ENCODE assay signal across 21 cellular contexts in the genomic region with DNA sequence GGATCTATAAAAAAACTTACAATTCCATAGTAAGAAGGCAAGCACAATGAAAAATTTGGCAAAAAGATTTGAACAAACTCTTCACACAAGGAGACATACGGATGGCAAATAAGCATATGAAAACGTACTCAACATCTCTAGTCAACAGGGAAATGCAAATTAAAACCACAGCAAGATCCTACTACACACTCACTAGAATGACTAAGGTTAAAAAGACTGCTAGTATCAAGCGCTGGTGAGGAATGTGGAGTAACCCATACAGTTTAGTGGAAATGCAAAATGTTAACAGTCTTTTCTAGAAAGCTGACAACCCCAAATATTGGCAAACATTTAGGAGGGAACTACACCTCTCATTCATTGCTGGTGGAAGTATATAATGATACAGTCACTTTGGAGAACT.
DNase-seq lines count a peak whose midpoint lies in the region; ATAC-seq, FAIRE-seq and TF ChIP-seq lines count a peak whose summit lies in the region.
"Had no signal": no experiment of that assay in that cellular context is flagged by ENCODE, and none has a peak within 500 bp of the region (broad histone marks: within the 10 kb centered on the region; RNA-seq: fewer than 3 reads in every experiment).

No MANE protein-coding gene starts in this region.

- 11% methylated on average over 3 of the region's 3 CpGs for WGBS in K562 (ENCODE audit: insufficient coverage, low coverage, missing lambda C conversion rate)
- WGBS in endodermal cell (ENCODE audit: insufficient coverage in 1 of 2, insufficient read length in 1 of 2), 2 experiments, result 75 to 100% methylated on average over 1 to 3 of the region's 3 CpGs

- H3K4me2 ChIP-seq in GM23338, result no peak overlapping the region
- H3K4me2 ChIP-seq in K562 (ENCODE audit: insufficient read depth, low read length), result no peak overlapping the region
- no peak overlapping the region for H3K4me2 ChIP-seq in keratinocyte (ENCODE audit: control insufficient read depth, extremely low read depth, insufficient read depth, low read depth, low read length)

- 0 out of 2 replicates have a peak overlapping the region, but pooled peaks have one; percentile 21 for H3K27ac ChIP-seq in GM23338 (ENCODE audit: low read depth)
- no peak overlapping the region for H3K27ac ChIP-seq in K562 (ENCODE audit: extremely low read depth, low read depth, low read length)
- H3K27ac ChIP-seq in keratinocyte (ENCODE audit: control insufficient read depth, insufficient read depth, low read length), result no peak overlapping the region
- no peak overlapping the region for H3K27ac ChIP-seq in endodermal cell (ENCODE audit: low read depth, low read length)

- no peak for TF ChIP-seq EP300 in K562 (IDR thresholded peaks at IDR 0.05; ENCODE audit: low read length)

- dilution Hi-C loops in keratinocyte (cut with MboI; ENCODE audit: extremely low pct_ligation_motif_present, low sequenced_read_pairs), result no loop called here

- POLR2A ChIA-PET in WTC11 (lab: Charles Lee) (no interaction called here), K562 (lab: Yijun Ruan, JAX) (no interaction called here)

- H3K27me3 ChIP-seq in GM23338 (ENCODE audit: insufficient read depth) (no peaks in the 10 kb centered on the region), K562 (ENCODE audit: control insufficient read depth in 2 of 2, insufficient read depth in 2 of 2, low read length in 2 of 2) (no peaks in the 10 kb centered on the region; a peak in 1 of 5 replicates), keratinocyte (ENCODE audit: control insufficient read depth, extremely low read depth, insufficient read depth, low read length) (no peaks in the 10 kb centered on the region), endodermal cell (ENCODE audit: control insufficient read depth, insufficient read depth, low read length, poor library complexity, severe bottlenecking) (no peaks in the 10 kb centered on the region)
- H3K27me3 ChIP-seq: BE2C had no signal

- no peak for TF ChIP-seq POLR2A in K562 (conservative IDR thresholded peaks at IDR 0.05)

- no peaks in the 10 kb centered on the region for H3K36me3 Mint-ChIP-seq in GM23338 (ENCODE audit: low read depth)
- no peaks in the 10 kb centered on the region for H3K36me3 Mint-ChIP-seq in WTC11
- no peaks in the 10 kb centered on the region for H3K36me3 Mint-ChIP-seq in endodermal cell (ENCODE audit: low read depth)
- H3K36me3 Mint-ChIP-seq: IgD-negative memory B cell had no signal

- TF ChIP-seq CTCF in GM23338 (conservative IDR thresholded peaks at IDR 0.05; ENCODE audit: low read depth in 2 of 2) (no peak), WTC11 (IDR thresholded peaks at IDR 0.05) (no peak), K562 (IDR thresholded peaks at IDR 0.05 in 2 of 3, conservative IDR thresholded peaks at IDR 0.05 in 1 of 3; ENCODE audit: insufficient read depth in 2 of 3, low read depth in 1 of 3, low read length in 3 of 3) (no peak), keratinocyte (optimal IDR thresholded peaks at IDR 0.05 in 1 of 3, IDR thresholded peaks at IDR 0.05 in 1 of 3, conservative IDR thresholded peaks at IDR 0.05 in 1 of 3; ENCODE audit: extremely low read depth in 1 of 3, insufficient read depth in 2 of 3, low read length in 3 of 3) (no peak), endodermal cell (conservative IDR thresholded peaks at IDR 0.05) (no peak)

- in situ Hi-C loops in K562 (cut with MboI), result no loop called here

- no TSS peak for BruUV-seq in K562 (replicated peaks; lab: Mats Ljungman, UMichigan)

- H3K9me3 Mint-ChIP-seq in GM23338, result no peaks in the 10 kb centered on the region
- H3K9me3 Mint-ChIP-seq in WTC11, result peaks cover 4% of the 10 kb centered on the region
- no peaks in the 10 kb centered on the region for H3K9me3 Mint-ChIP-seq in endodermal cell
- H3K9me3 Mint-ChIP-seq: CD4-positive, alpha-beta T cell; H9; IgD-negative memory B cell had no signal

- ATAC-seq in GM23338 (no peak; the same call in 2 of the 3 replicates), WTC11 (peak; percentile 61), K562 (no peak)
- ATAC-seq: HepG2 had no signal

- H3K9me3 ChIP-seq in K562 (replicated peaks; ENCODE audit: control insufficient read depth, insufficient read depth, low read depth, low read length) (no peaks in the 10 kb centered on the region), keratinocyte (ENCODE audit: control insufficient read depth, low read depth, low read length) (no peaks in the 10 kb centered on the region), endodermal cell (ENCODE audit: control insufficient read depth, low read length) (no peaks in the 10 kb centered on the region)
- H3K9me3 ChIP-seq: BE2C, Caco-2 had no signal

- FAIRE-seq in K562 (lab: Jason Lieb, UNC) (peak; percentile 44), keratinocyte (lab: Jason Lieb, UNC) (peak; percentile 32)
- FAIRE-seq: D721Med, GM12892, H1, HepG2 had no signal

- no peak overlapping the region for H3K4me3 Mint-ChIP-seq in GM23338
- H3K4me3 Mint-ChIP-seq in WTC11, result no peak overlapping the region
- no peak overlapping the region for H3K4me3 Mint-ChIP-seq in endodermal cell
- H3K4me3 Mint-ChIP-seq: CD4-positive, alpha-beta T cell; H9; IgD-negative memory B cell had no signal

- H3K4me1 Mint-ChIP-seq in GM23338 (peaks cover 4% of the 10 kb centered on the region; the same call in 2 of the 3 replicates), WTC11 (peaks cover 27% of the 10 kb centered on the region), endodermal cell (no peaks in the 10 kb centered on the region)

- H3K4me1 ChIP-seq in GM23338 (ENCODE audit: insufficient read depth) (no peaks in the 10 kb centered on the region), K562 (replicated peaks in 1 of 2; ENCODE audit: control insufficient read depth in 2 of 2, insufficient read depth in 2 of 2, low read length in 2 of 2) (no peaks in the 10 kb centered on the region), keratinocyte (ENCODE audit: control insufficient read depth, extremely low read depth, insufficient read depth, low read length) (peaks cover 7% of the 10 kb centered on the region), endodermal cell (ENCODE audit: control insufficient read depth, insufficient read depth, low read length) (no peaks in the 10 kb centered on the region)
- H3K4me1 ChIP-seq: BE2C, Caco-2 had no signal

- no peaks in the 10 kb centered on the region for H3F3A ChIP-seq in GM23338 (replicated peaks; ENCODE audit: low read depth)

- no peak overlapping the region for H3K9ac ChIP-seq in K562 (ENCODE audit: insufficient read depth in 1 of 2, low read depth in 2 of 2, low read length in 2 of 2)
- H3K9ac ChIP-seq in keratinocyte (ENCODE audit: control insufficient read depth, extremely low read depth, insufficient read depth, low read length), result no peak overlapping the region
- no peak overlapping the region for H3K9ac ChIP-seq in endodermal cell (ENCODE audit: extremely low read depth, low read length, poor library complexity, severe bottlenecking)

- intact Hi-C loops in K562 (cut with micrococcal nuclease), result no loop called here

- peak; percentile 22 for DNase-seq in GM23338 (ENCODE audit: low spot score)
- no peak for DNase-seq in WTC11 (ENCODE audit: low spot score)
- DNase-seq in K562 (ENCODE audit: extremely low read depth in 1 of 4, low spot score in 3 of 4), result no peak
- no peak for DNase-seq in keratinocyte (ENCODE audit: low read depth, low spot score)
- DNase-seq in endodermal cell, result no peak
- no peak for DNase-seq in CD1c-positive myeloid dendritic cell (ENCODE audit: extremely low spot score)
- DNase-seq in NCI-H187 treated with DMSO at 0.1 percent for 48 hours (lab: John Stamatoyannopoulos, UW), result no peak
- DNase-seq in HT-29 (ENCODE audit: low spot score), result no peak
- DNase-seq: ACHN; BE2C; C1 segment of cervical spinal cord; Caco-2; CD4-positive, alpha-beta T cell; GDM1; H9; KG1 had no signal

- H3K27me3 Mint-ChIP-seq in GM23338 (ENCODE audit: insufficient read depth, low read depth, poor library complexity) (no peaks in the 10 kb centered on the region), WTC11 (ENCODE audit: low read depth) (no peaks in the 10 kb centered on the region), endodermal cell (ENCODE audit: insufficient read depth) (no peaks in the 10 kb centered on the region)
- H3K27me3 Mint-ChIP-seq: CD4-positive, alpha-beta T cell; IgD-negative memory B cell had no signal

- no peaks in the 10 kb centered on the region for H3K9me2 ChIP-seq in GM23338 (ENCODE audit: insufficient read depth)

- H2AFZ ChIP-seq in GM23338 (no peak overlapping the region), K562 (ENCODE audit: low read depth, low read length) (no peak overlapping the region), keratinocyte (ENCODE audit: control insufficient read depth, low read length) (no peak overlapping the region)

- CTCF ChIA-PET in WTC11 (lab: Charles Lee), result no interaction called here
- CTCF ChIA-PET in K562 (lab: Yijun Ruan, JAX; ENCODE audit: low intra/inter-chr PET ratio), result no interaction called here

- no peak for TF ChIP-seq RAD21 in K562 (CRISPR knock-in tag; conservative IDR thresholded peaks at IDR 0.05 in 1 of 2, IDR thresholded peaks at IDR 0.05 in 1 of 2)

- H4K20me1 ChIP-seq in GM23338 (replicated peaks; ENCODE audit: insufficient read depth) (no peaks in the 10 kb centered on the region), K562 (replicated peaks; ENCODE audit: control insufficient read depth, insufficient read depth, low read length) (no peaks in the 10 kb centered on the region), keratinocyte (ENCODE audit: control insufficient read depth, extremely low read depth, insufficient read depth, low read length) (no peaks in the 10 kb centered on the region)

- H3K27ac Mint-ChIP-seq in GM23338, result peak overlapping the region; percentile 37; the same call in 1 of the 2 replicates
- H3K27ac Mint-ChIP-seq in WTC11, result peak overlapping the region; percentile 22; the same call in 1 of the 2 replicates
- H3K27ac Mint-ChIP-seq in endodermal cell, result no peak overlapping the region
- H3K27ac Mint-ChIP-seq: CD4-positive, alpha-beta T cell; IgD-negative memory B cell had no signal

- H3K36me3 ChIP-seq in GM23338 (ENCODE audit: insufficient read depth) (no peaks in the 10 kb centered on the region), K562 (ENCODE audit: control insufficient read depth, insufficient read depth, low read length) (no peaks in the 10 kb centered on the region), keratinocyte (ENCODE audit: control insufficient read depth in 2 of 2, extremely low read depth in 1 of 2, insufficient read depth in 2 of 2, low read length in 2 of 2) (no peaks in the 10 kb centered on the region), endodermal cell (ENCODE audit: control insufficient read depth, insufficient read depth, low read length) (no peaks in the 10 kb centered on the region)
- H3K36me3 ChIP-seq: BE2C had no signal

- H3K79me2 ChIP-seq in GM23338 (replicated peaks; ENCODE audit: insufficient read depth), result no peaks in the 10 kb centered on the region
- H3K79me2 ChIP-seq in K562 (ENCODE audit: control insufficient read depth, insufficient read depth, low read length), result no peaks in the 10 kb centered on the region
- no peaks in the 10 kb centered on the region for H3K79me2 ChIP-seq in keratinocyte (ENCODE audit: control insufficient read depth, insufficient read depth, low read length)

- H3K9me1 ChIP-seq in K562 (ENCODE audit: control insufficient read depth, insufficient read depth, low read length) (no peaks in the 10 kb centered on the region), keratinocyte (ENCODE audit: control insufficient read depth, extremely low read depth, insufficient read depth, low read length) (no peaks in the 10 kb centered on the region)

- no peak overlapping the region for H3K4me3 ChIP-seq in GM23338
- H3K4me3 ChIP-seq in K562, result no peak overlapping the region
- H3K4me3 ChIP-seq in keratinocyte (ENCODE audit: control insufficient read depth in 2 of 3, extremely low read depth in 1 of 3, insufficient read depth in 2 of 3, low read depth in 1 of 3, low read length in 3 of 3), result no peak overlapping the region
- H3K4me3 ChIP-seq in endodermal cell (ENCODE audit: low read length), result no peak overlapping the region
